8 cellular contexts compared by ENCODE assay signal in the genomic region with DNA sequence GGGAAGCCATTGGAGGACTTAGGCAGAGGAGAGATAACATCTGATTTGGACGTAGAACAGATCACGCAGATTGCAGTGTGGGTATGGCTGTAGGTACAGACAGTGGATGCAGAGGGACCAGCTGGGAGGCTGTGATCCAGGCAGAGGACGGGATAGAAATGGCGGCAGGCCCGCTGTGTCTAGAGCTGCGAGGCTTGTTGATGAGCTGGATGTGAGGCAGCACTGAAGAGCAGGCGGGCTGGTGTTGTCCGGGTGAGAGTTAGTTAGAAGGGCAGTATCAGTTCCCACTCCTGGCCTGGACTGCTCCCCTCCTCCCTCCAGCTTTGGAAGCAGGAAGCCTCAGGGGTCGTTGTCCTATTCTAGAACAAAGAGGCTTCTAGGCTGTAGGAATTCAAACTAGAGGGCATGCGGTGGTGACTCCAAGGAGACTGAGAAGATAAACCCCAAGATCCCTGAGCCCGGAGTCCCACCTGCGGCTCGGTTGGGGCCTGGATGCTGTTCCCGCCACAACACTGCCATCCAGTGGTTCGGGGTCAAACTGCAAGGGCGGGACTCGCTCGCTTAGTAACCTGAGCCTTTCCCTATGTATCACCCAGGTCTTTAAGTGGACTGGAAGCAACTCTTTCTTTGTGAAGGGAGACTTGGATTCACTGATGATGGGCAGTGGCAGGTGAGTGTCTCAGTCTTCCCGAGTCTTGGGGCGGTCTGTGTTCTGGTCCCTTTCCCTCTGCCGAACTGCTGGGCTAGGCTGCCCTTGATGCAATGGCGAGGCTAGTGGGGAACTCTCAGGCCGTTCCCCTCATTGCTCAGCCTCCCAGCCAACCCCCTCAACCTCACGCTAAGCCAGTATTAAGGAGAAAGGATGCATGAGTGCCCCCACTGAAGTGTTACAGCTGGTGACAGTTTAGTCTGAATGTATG. TPM values are rescaled to one million over a fixed set of nuclear protein-coding genes. Genes with fewer than 3 reads are reported as not detected.
DNase-seq lines count a peak whose midpoint lies in the region; ATAC-seq and TF ChIP-seq lines count a peak whose summit lies in the region.

No MANE protein-coding gene starts in this region.

- H3K4me3 ChIP-seq in AG04450 (ENCODE audit: low read depth, low read length) (peak overlapping the region; percentile 18; the same call in 1 of the 2 replicates), parathyroid adenoma (ENCODE audit: low read depth, low read length) (no peak overlapping the region), tibial nerve (no peak overlapping the region)

- H3K27ac Mint-ChIP-seq in activated naive CD8-positive, alpha-beta T cell: peak overlapping the region; percentile 66

- TF ChIP-seq CTCF in AG04450 (IDR thresholded peaks at IDR 0.05; ENCODE audit: low read depth, low read length) (peak; percentile 99), parathyroid adenoma (IDR thresholded peaks at IDR 0.05) (peak; percentile 97), tibial nerve (IDR thresholded peaks at IDR 0.05) (peak; percentile 91 to 98 (median 95))

- H3K4me3 Mint-ChIP-seq in activated naive CD8-positive, alpha-beta T cell: no peak overlapping the region

- peak in 1 of 2 donors; percentile 43 for TF ChIP-seq EP300 in tibial nerve (IDR thresholded peaks at IDR 0.05)

- CTCF ChIA-PET in AG04450 (lab: Charles Lee): interaction anchor here (0.5 to 2.5 kb wide), 16 partner anchors 8 to 685 kb away, joined by 3 to 11 read pairs (median 4); a partner anchor contains a TSS

- H3K27me3 ChIP-seq in AG04450 (ENCODE audit: control insufficient read depth, insufficient read depth, low read length) (no peaks in the 10 kb centered on the region), parathyroid adenoma (ENCODE audit: control insufficient read depth, insufficient read depth, low read length) (no peaks in the 10 kb centered on the region), tibial nerve (no peaks in the 10 kb centered on the region)

- H3K4me2 ChIP-seq in parathyroid adenoma (ENCODE audit: low read length): peak overlapping the region; percentile 37

- no peaks in the 10 kb centered on the region for H3K9me3 Mint-ChIP-seq in activated naive CD8-positive, alpha-beta T cell (ENCODE audit: low read depth)

- peak overlapping the region; percentile 71 for H2AFZ ChIP-seq in parathyroid adenoma

- H3K4me1 ChIP-seq in parathyroid adenoma: peaks cover 4% of the 10 kb centered on the region
- H3K4me1 ChIP-seq in tibial nerve: peaks cover 0 to 22% (median 7%) of the 10 kb centered on the region in 4 donors

- peaks cover 17% of the 10 kb centered on the region for H3K4me1 Mint-ChIP-seq in activated naive CD8-positive, alpha-beta T cell (ENCODE audit: low read depth)

- POLR2A ChIA-PET in AG04450 (lab: Yijun Ruan, JAX): interaction anchor here (0.9 kb wide), 1 partner anchor 132 kb away, joined by 4 read pairs; no protein-coding TSS in a partner anchor

- H3K36me3 ChIP-seq in parathyroid adenoma (ENCODE audit: control insufficient read depth, insufficient read depth, low read length): no peaks in the 10 kb centered on the region
- H3K36me3 ChIP-seq in tibial nerve: peaks cover 0 to 35% (median 16%) of the 10 kb centered on the region in 3 donors

- no peaks in the 10 kb centered on the region for H3K79me2 ChIP-seq in parathyroid adenoma

- no peaks in the 10 kb centered on the region for H3K9me3 ChIP-seq in AG04450 (ENCODE audit: control insufficient read depth, insufficient read depth, low read length)
- no peaks in the 10 kb centered on the region for H3K9me3 ChIP-seq in parathyroid adenoma (ENCODE audit: control insufficient read depth, low read length)
- no peaks in the 10 kb centered on the region for H3K9me3 ChIP-seq in tibial nerve

- H3K27ac ChIP-seq in AG04450 (ENCODE audit: low read depth, low read length): no peak overlapping the region
- no peak overlapping the region for H3K27ac ChIP-seq in parathyroid adenoma
- H3K27ac ChIP-seq in tibial nerve: peak overlapping the region in 3 of 4 donors; percentile 27 to 69 (median 63)

- TF ChIP-seq POLR2A in tibial nerve (IDR thresholded peaks at IDR 0.05): no peak

- peaks cover 3% of the 10 kb centered on the region for H3K36me3 Mint-ChIP-seq in activated naive CD8-positive, alpha-beta T cell

- no peak overlapping the region for H3K9ac ChIP-seq in parathyroid adenoma

- DNase-seq in AG04450 (ENCODE audit: low read depth, low spot score) (peak; percentile 36), GM19240 (ENCODE audit: insufficient read length, low spot score) (peak; percentile 86), NCI-H1092 treated with DMSO at 0.1 percent for 48 hours (lab: John Stamatoyannopoulos, UW) (peak; percentile 78), SKM-1 (lab: John Stamatoyannopoulos, UW; ENCODE audit: unreplicated experiment) (peak; percentile 50), Right ventricle myocardium inferior (ENCODE audit: missing footprints) (peak; percentile 81), tibial nerve (ENCODE audit: low spot score in 2 of 2) (peak; percentile 73 to 88)

- no peaks in the 10 kb centered on the region for H3K27me3 Mint-ChIP-seq in activated naive CD8-positive, alpha-beta T cell

- intact Hi-C loops in Right ventricle myocardium inferior (cut with DNase I): loop anchor here (5.0 kb wide), 1 partner anchor 275 kb away; no protein-coding TSS in a partner anchor

- peak; percentile 80 for ATAC-seq in Right ventricle myocardium inferior

- 17 to 23% methylated on average over 21 to 22 of the region's 24 CpGs for WGBS in tibial nerve, 2 donors

RNA-seq across cellular contexts. Expression of a gene that starts 11.2 kb away (rescaled TPM):
- polyA plus RNA-seq in AG04450 (2011; rRNA removed): 0.27 and 0.57 TPM in 2 replicates
- 0.17 and 0.28 TPM in 2 replicates for polyA minus RNA-seq in AG04450 (2011; rRNA and poly(A)+ RNA removed)
- total RNA-seq in Right ventricle myocardium inferior (not detected), tibial nerve (not detected)

Comparison
In these comparisons a context has a peak if more than half of its experiments do, and no peak if none do; other contexts are left out.
1. DNase-seq: peak in every context shown above with its lines; median percentile 86 in GM19240; 81 in Right ventricle myocardium inferior; 80 in tibial nerve; 78 in NCI-H1092 treated with DMSO at 0.1 percent for 48 hours; 50 in SKM-1; 36 in AG04450.
2. H3K27ac ChIP-seq: peak in tibial nerve (3 of 4); none in AG04450 (single experiment) and parathyroid adenoma (single experiment).
3. Peak in every context shown above with its lines, with median percentiles within 50 percentile points of each other: CTCF ChIP-seq.